In genomic region chr3:189267981-189268613, GRCh38 we compare ENCODE assay signal across 10 cellular contexts.
DNase-seq lines count a peak whose midpoint lies in the region; ATAC-seq and TF ChIP-seq lines count a peak whose summit lies in the region.
"Had no signal": no experiment of that assay in that cellular context is flagged by ENCODE, and none has a peak within 500 bp of the region (broad histone marks: within the 10 kb centered on the region; RNA-seq: fewer than 3 reads in every experiment).

No MANE protein-coding gene starts in this region.

- no peaks in the 10 kb centered on the region for H3K27me3 ChIP-seq in brain microvascular endothelial cell (replicated peaks)

- H3K27ac Mint-ChIP-seq in nephron progenitor cell, result no peak overlapping the region
- H3K27ac Mint-ChIP-seq in activated T-helper 2 cell treated with anti-CD3 and anti-CD28 coated beads, Interferon-gamma antibody, Interleukin-2, Interleukin-4, amounts not matched to agents 10 μg/mL and 5 μg/mL and 100 μg/mL, durations not matched to agents 14 hours and 24 hours and 36 hours, result no peak overlapping the region

- TF ChIP-seq CTCF in brain microvascular endothelial cell (IDR thresholded peaks at IDR 0.05; ENCODE audit: low read depth, low read length, missing control alignments) (peak; percentile 50), nephron progenitor cell (IDR thresholded peaks at IDR 0.05) (peak; percentile 31)

- no peaks in the 10 kb centered on the region for H3K36me3 ChIP-seq in brain microvascular endothelial cell (replicated peaks)

- no peak for ATAC-seq in stimulated activated naive CD8-positive, alpha-beta T cell treated with anti-CD3 and anti-CD28 coated beads, Interleukin-15, Interleukin-2, amounts not matched to agents 100 U/mL and 50 U/mL, for 24 hours

- peak; percentile 48 for DNase-seq in Daoy (ENCODE audit: low read depth)
- DNase-seq in Kasumi-1 (lab: John Stamatoyannopoulos, UW), result peak; percentile 19 to 50
- DNase-seq in brain microvascular endothelial cell, result no peak
- DNase-seq in nephron progenitor cell, result no peak
- DNase-seq in stimulated activated naive CD8-positive, alpha-beta T cell treated with anti-CD3 and anti-CD28 coated beads, Interleukin-15, Interleukin-2, amounts not matched to agents 100 U/mL and 50 U/mL, for 24 hours, result no peak
- DNase-seq in stimulated activated CD4-positive, alpha-beta T cell treated with anti-CD3 and anti-CD28 coated beads, Interleukin-2, amount 100 ng/mL, for 48 hours, result no peak
- DNase-seq in NCI-H526 treated with DMSO at 0.1 percent for 48 hours (lab: John Stamatoyannopoulos, UW), result no peak
- no peak for DNase-seq in activated T-helper 2 cell treated with anti-CD3 and anti-CD28 coated beads, Interferon-gamma antibody, Interleukin-2, Interleukin-4, amounts not matched to agents 10 μg/mL and 5 μg/mL and 100 μg/mL, durations not matched to agents 14 hours and 24 hours and 36 hours (ENCODE audit: low spot score)
- DNase-seq: amygdala, NCI-H1436 treated with DMSO at 0.1 percent for 48 hours had no signal

- intact Hi-C loops in activated T-helper 2 cell treated with anti-CD3 and anti-CD28 coated beads, Interferon-gamma antibody, Interleukin-2, Interleukin-4, amounts not matched to agents 10 μg/mL and 5 μg/mL and 100 μg/mL, durations not matched to agents 14 hours and 24 hours and 36 hours (cut with micrococcal nuclease), result no loop called here

- H3K4me3 ChIP-seq in brain microvascular endothelial cell (ENCODE audit: low read depth, low read length), result no peak overlapping the region

- H3K4me1 Mint-ChIP-seq in nephron progenitor cell, result no peaks in the 10 kb centered on the region
- peaks cover 20% of the 10 kb centered on the region for H3K4me1 Mint-ChIP-seq in activated T-helper 2 cell treated with anti-CD3 and anti-CD28 coated beads, Interferon-gamma antibody, Interleukin-2, Interleukin-4, amounts not matched to agents 10 μg/mL and 5 μg/mL and 100 μg/mL, durations not matched to agents 14 hours and 24 hours and 36 hours (ENCODE audit: low read depth)

- H3K36me3 Mint-ChIP-seq in nephron progenitor cell (ENCODE audit: low read depth), result no peaks in the 10 kb centered on the region
- H3K36me3 Mint-ChIP-seq in activated T-helper 2 cell treated with anti-CD3 and anti-CD28 coated beads, Interferon-gamma antibody, Interleukin-2, Interleukin-4, amounts not matched to agents 10 μg/mL and 5 μg/mL and 100 μg/mL, durations not matched to agents 14 hours and 24 hours and 36 hours (ENCODE audit: low read depth), result no peaks in the 10 kb centered on the region

- H3K4me3 Mint-ChIP-seq in nephron progenitor cell, result no peak overlapping the region
- H3K4me3 Mint-ChIP-seq in activated T-helper 2 cell treated with anti-CD3 and anti-CD28 coated beads, Interferon-gamma antibody, Interleukin-2, Interleukin-4, amounts not matched to agents 10 μg/mL and 5 μg/mL and 100 μg/mL, durations not matched to agents 14 hours and 24 hours and 36 hours (ENCODE audit: low read depth), result no peak overlapping the region

- peaks cover 3% of the 10 kb centered on the region for H3K27me3 Mint-ChIP-seq in nephron progenitor cell (ENCODE audit: low read depth, poor library complexity)
- H3K27me3 Mint-ChIP-seq in activated T-helper 2 cell treated with anti-CD3 and anti-CD28 coated beads, Interferon-gamma antibody, Interleukin-2, Interleukin-4, amounts not matched to agents 10 μg/mL and 5 μg/mL and 100 μg/mL, durations not matched to agents 14 hours and 24 hours and 36 hours (ENCODE audit: low read depth), result no peaks in the 10 kb centered on the region

- H3K27ac ChIP-seq in brain microvascular endothelial cell, result no peak overlapping the region

- H3K9me3 Mint-ChIP-seq in nephron progenitor cell, result no peaks in the 10 kb centered on the region
- H3K9me3 Mint-ChIP-seq in activated T-helper 2 cell treated with anti-CD3 and anti-CD28 coated beads, Interferon-gamma antibody, Interleukin-2, Interleukin-4, amounts not matched to agents 10 μg/mL and 5 μg/mL and 100 μg/mL, durations not matched to agents 14 hours and 24 hours and 36 hours, result no peaks in the 10 kb centered on the region

- in situ Hi-C loops in brain microvascular endothelial cell (cut with HindIII; ENCODE audit: low pct_ligation_motif_present, low sequenced_read_pairs), result no loop called here

Comparison
In these comparisons a context has a peak if more than half of its experiments do, and no peak if none do; other contexts are left out.
1. DNase-seq: peak in Daoy (single experiment) and Kasumi-1 (2 of 2); none in brain microvascular endothelial cell (single experiment), nephron progenitor cell (single experiment), stimulated activated naive CD8-positive, alpha-beta T cell treated with anti-CD3 and anti-CD28 coated beads, Interleukin-15, Interleukin-2, amounts not matched to agents 100 U/mL and 50 U/mL, for 24 hours (single experiment), stimulated activated CD4-positive, alpha-beta T cell treated with anti-CD3 and anti-CD28 coated beads, Interleukin-2, amount 100 ng/mL, for 48 hours (0 of 2), NCI-H526 treated with DMSO at 0.1 percent for 48 hours (single experiment) and activated T-helper 2 cell treated with anti-CD3 and anti-CD28 coated beads, Interferon-gamma antibody, Interleukin-2, Interleukin-4, amounts not matched to agents 10 μg/mL and 5 μg/mL and 100 μg/mL, durations not matched to agents 14 hours and 24 hours and 36 hours (single experiment).